9 cellular contexts compared by ENCODE assay signal in genomic region chr12:116361404-116362223, GRCh38.
DNase-seq lines count a peak whose midpoint lies in the region; ATAC-seq, FAIRE-seq and TF ChIP-seq lines count a peak whose summit lies in the region.
"Had no signal": no experiment of that assay in that cellular context is flagged by ENCODE, and none has a peak within 500 bp of the region (broad histone marks: within the 10 kb centered on the region; RNA-seq: fewer than 3 reads in every experiment).

No MANE protein-coding gene starts in this region.

- CTCF ChIA-PET in HepG2 (lab: Yijun Ruan, JAX; ENCODE audit: low intra/inter-chr PET ratio, low total read pairs) = no interaction called here

- no peak overlapping the region for H2AFZ ChIP-seq in HepG2 (ENCODE audit: low read length)

- H3K27me3 ChIP-seq in HepG2 (ENCODE audit: control insufficient read depth in 1 of 2, insufficient read depth in 2 of 2, low read length in 2 of 2) (no peaks in the 10 kb centered on the region), right lobe of liver (no peaks in the 10 kb centered on the region)
- no peaks in the 10 kb centered on the region for H3K27me3 ChIP-seq in effector memory CD4-positive, alpha-beta T cell (replicated peaks; ENCODE audit: control insufficient read depth, insufficient read depth, low read length, poor library complexity, severe bottlenecking)

- intact Hi-C loops in HepG2 (cut with micrococcal nuclease; ENCODE audit: unreplicated experiment) = no loop called here
- intact Hi-C loops in right lobe of liver (cut with DNase I) = no loop called here

- H3K27ac ChIP-seq in HepG2 (ENCODE audit: extremely low read length, insufficient read depth, low read length) = no peak overlapping the region
- no peak overlapping the region for H3K27ac ChIP-seq in right lobe of liver
- no peak overlapping the region for H3K27ac ChIP-seq in effector memory CD4-positive, alpha-beta T cell (ENCODE audit: insufficient read depth, low read length, poor library complexity, severe bottlenecking)

- no peak for ATAC-seq in HepG2
- no peak for ATAC-seq in right lobe of liver
- no peak for ATAC-seq in HG03520 (IDR thresholded peaks at IDR 0.05; ENCODE audit: unreplicated experiment)

- TF ChIP-seq CTCF in HepG2 (CRISPR knock-in tag; IDR thresholded peaks at IDR 0.05) = no peak
- TF ChIP-seq CTCF in right lobe of liver (IDR thresholded peaks at IDR 0.05) = no peak

- H3K4me1 ChIP-seq in HepG2 (ENCODE audit: insufficient read depth, low read length) (peaks cover 31% of the 10 kb centered on the region), right lobe of liver (peaks cover 0 to 20% (median 0%) of the 10 kb centered on the region in 4 donors)
- H3K4me1 ChIP-seq in effector memory CD4-positive, alpha-beta T cell (ENCODE audit: control insufficient read depth, insufficient read depth, low read length, poor library complexity, severe bottlenecking) = peaks cover 7% of the 10 kb centered on the region

- no peak overlapping the region for H3K9ac ChIP-seq in HepG2 (ENCODE audit: insufficient read depth, low read depth, low read length)

- DNase-seq in HepG2 (ENCODE audit: low spot score) = no peak
- no peak for DNase-seq in right lobe of liver
- DNase-seq in NCI-H2029 (lab: John Stamatoyannopoulos, UW) = peak; percentile 88
- DNase-seq in cerebellar cortex (ENCODE audit: low spot score) = peak; percentile 92
- DNase-seq in effector memory CD4-positive, alpha-beta T cell = no peak
- DNase-seq in activated CD8-positive, alpha-beta memory T cell treated with anti-CD3 and anti-CD28 coated beads for 24 hours = no peak
- no peak for DNase-seq in T-helper 1 cell
- DNase-seq: mammary epithelial cell had no signal

- in situ Hi-C loops in HepG2 (cut with HindIII; ENCODE audit: extremely low pct_ligation_motif_present, low pct_unique_long_range_greater_than_20kb) = no loop called here

- H3K36me3 ChIP-seq in HepG2 (replicated peaks in 1 of 2; ENCODE audit: control insufficient read depth in 1 of 2, insufficient read depth in 2 of 2, low read length in 2 of 2) (no peaks in the 10 kb centered on the region), right lobe of liver (no peaks in the 10 kb centered on the region)
- H3K36me3 ChIP-seq in effector memory CD4-positive, alpha-beta T cell (ENCODE audit: control insufficient read depth, insufficient read depth, low read length) = no peaks in the 10 kb centered on the region

- no TSS peak for BruUV-seq in HepG2 (replicated peaks; lab: Mats Ljungman, UMichigan)

- no peaks in the 10 kb centered on the region for H3K79me2 ChIP-seq in HepG2 (ENCODE audit: insufficient read depth, low read length)

- FAIRE-seq in HepG2 (lab: Jason Lieb, UNC) = no peak

- TF ChIP-seq POLR2A in HepG2 (IDR thresholded peaks at IDR 0.05; ENCODE audit: insufficient read depth in 1 of 2, low read depth in 2 of 2, low read length in 2 of 2) (no peak), right lobe of liver (IDR thresholded peaks at IDR 0.05) (no peak)

- POLR2A ChIA-PET in HepG2 (lab: Yijun Ruan, JAX) = no interaction called here

- no peaks in the 10 kb centered on the region for H3K9me3 ChIP-seq in HepG2 (ENCODE audit: low read length)
- H3K9me3 ChIP-seq in right lobe of liver = no peaks in the 10 kb centered on the region
- no peaks in the 10 kb centered on the region for H3K9me3 ChIP-seq in effector memory CD4-positive, alpha-beta T cell (ENCODE audit: control insufficient read depth, low read length)

- no peak for TF ChIP-seq EP300 in HepG2 (IDR thresholded peaks at IDR 0.05; ENCODE audit: low read depth in 2 of 2, low read length in 2 of 2)
- TF ChIP-seq EP300 in HepG2 (CRISPR knock-in tag; IDR thresholded peaks at IDR 0.05; ENCODE audit: borderline replicate concordance) = no peak

- no peaks in the 10 kb centered on the region for H4K20me1 ChIP-seq in HepG2 (ENCODE audit: insufficient read depth, low read length)

- H3K4me3 ChIP-seq in HepG2 (replicated peaks in 1 of 3; ENCODE audit: insufficient read depth in 1 of 3, low read depth in 2 of 3, low read length in 3 of 3) (no peak overlapping the region), right lobe of liver (no peak overlapping the region)
- H3K4me3 ChIP-seq in effector memory CD4-positive, alpha-beta T cell (ENCODE audit: insufficient read depth, low read depth, low read length, poor library complexity, severe bottlenecking) = no peak overlapping the region

- 32% methylated on average over 12 of the region's 19 CpGs for WGBS in HepG2 (ENCODE audit: low lambda C conversion rate)
- 78% methylated on average over 9 of the region's 19 CpGs for WGBS in right lobe of liver (ENCODE audit: insufficient coverage, low coverage, low lambda C conversion rate, missing lambda C conversion rate)

- no peak for TF ChIP-seq RAD21 in HepG2 (CRISPR knock-in tag; IDR thresholded peaks at IDR 0.05)

- H3K4me2 ChIP-seq in HepG2 (ENCODE audit: low read depth, low read length) = peak overlapping the region; percentile 51; the same call in 1 of the 2 replicates

TF ChIP-seq in HepG2, 621 proteins besides CTCF, POLR2A, EP300 and RAD21:
- TF ChIP-seq ZNF441 (CRISPR knock-in tag; IDR thresholded peaks at IDR 0.05; ENCODE audit: borderline replicate concordance) (no peak), ZBTB39 (CRISPR knock-in tag; IDR thresholded peaks at IDR 0.05) (no peak), NBN (conservative IDR thresholded peaks at IDR 0.05) (no peak), ZNF121 (CRISPR knock-in tag; IDR thresholded peaks at IDR 0.05) (0 out of 2 replicates have a peak, but pooled peaks have one; percentile 39), ZNF775 (CRISPR knock-in tag; IDR thresholded peaks at IDR 0.05; ENCODE audit: borderline replicate concordance) (no peak)

Comparison
In these comparisons a context has a peak if more than half of its experiments do, and no peak if none do; other contexts are left out.
1. DNase-seq: peak in NCI-H2029 (single experiment) and cerebellar cortex (single experiment); none in HepG2 (single experiment), right lobe of liver (0 of 3), effector memory CD4-positive, alpha-beta T cell (0 of 3), activated CD8-positive, alpha-beta memory T cell treated with anti-CD3 and anti-CD28 coated beads for 24 hours (single experiment) and T-helper 1 cell (0 of 5).